In genomic region chr2:150485871-150486538, GRCh38 we compare ENCODE assay signal across 1 cellular context.
TF ChIP-seq lines count a peak whose summit lies in the region.

No MANE protein-coding gene starts in this region.

TF ChIP-seq in WTC11, 78 proteins besides CTCF, POLR2A, EP300 and RAD21 (continued from another document and continues in another):
- TF ChIP-seq AR (CRISPR knock-in tag; IDR thresholded peaks at IDR 0.05) = no peak
- no peak for TF ChIP-seq FOXJ3 (CRISPR knock-in tag; IDR thresholded peaks at IDR 0.05; ENCODE audit: borderline replicate concordance)
- TF ChIP-seq TEAD1 (CRISPR knock-in tag; IDR thresholded peaks at IDR 0.05) = peak; percentile 47; the same call in 1 of the 2 replicates
- no peak for TF ChIP-seq JUN (CRISPR knock-in tag; IDR thresholded peaks at IDR 0.05)
- peak; percentile 9; the same call in 1 of the 2 replicates for TF ChIP-seq TCF7 (CRISPR knock-in tag; IDR thresholded peaks at IDR 0.05; ENCODE audit: low read depth)
- TF ChIP-seq EMX1 (CRISPR knock-in tag; IDR thresholded peaks at IDR 0.05) = no peak
- TF ChIP-seq MAX (CRISPR knock-in tag; IDR thresholded peaks at IDR 0.05) = no peak
- TF ChIP-seq IRF2 (CRISPR knock-in tag; IDR thresholded peaks at IDR 0.05; ENCODE audit: borderline replicate concordance, low read depth) = no peak
- no peak for TF ChIP-seq ZNF232 (CRISPR knock-in tag; IDR thresholded peaks at IDR 0.05)
- TF ChIP-seq, protein P1, sequence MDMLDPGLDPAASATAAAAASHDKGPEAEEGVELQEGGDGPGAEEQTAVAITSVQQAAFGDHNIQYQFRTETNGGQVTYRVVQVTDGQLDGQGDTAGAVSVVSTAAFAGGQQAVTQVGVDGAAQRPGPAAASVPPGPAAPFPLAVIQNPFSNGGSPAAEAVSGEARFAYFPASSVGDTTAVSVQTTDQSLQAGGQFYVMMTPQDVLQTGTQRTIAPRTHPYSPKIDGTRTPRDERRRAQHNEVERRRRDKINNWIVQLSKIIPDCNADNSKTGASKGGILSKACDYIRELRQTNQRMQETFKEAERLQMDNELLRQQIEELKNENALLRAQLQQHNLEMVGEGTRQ (CRISPR knock-in tag; IDR thresholded peaks at IDR 0.05) = no peak
- 0 out of 2 replicates have a peak, but pooled peaks have one; percentile 38 for TF ChIP-seq ZNF263 (CRISPR knock-in tag; IDR thresholded peaks at IDR 0.05; ENCODE audit: low read depth)
- no peak for TF ChIP-seq ATF1 (CRISPR knock-in tag; IDR thresholded peaks at IDR 0.05)
- no peak for TF ChIP-seq NFYB (CRISPR knock-in tag; conservative IDR thresholded peaks at IDR 0.05; ENCODE audit: low read depth)
- TF ChIP-seq, protein P2, sequence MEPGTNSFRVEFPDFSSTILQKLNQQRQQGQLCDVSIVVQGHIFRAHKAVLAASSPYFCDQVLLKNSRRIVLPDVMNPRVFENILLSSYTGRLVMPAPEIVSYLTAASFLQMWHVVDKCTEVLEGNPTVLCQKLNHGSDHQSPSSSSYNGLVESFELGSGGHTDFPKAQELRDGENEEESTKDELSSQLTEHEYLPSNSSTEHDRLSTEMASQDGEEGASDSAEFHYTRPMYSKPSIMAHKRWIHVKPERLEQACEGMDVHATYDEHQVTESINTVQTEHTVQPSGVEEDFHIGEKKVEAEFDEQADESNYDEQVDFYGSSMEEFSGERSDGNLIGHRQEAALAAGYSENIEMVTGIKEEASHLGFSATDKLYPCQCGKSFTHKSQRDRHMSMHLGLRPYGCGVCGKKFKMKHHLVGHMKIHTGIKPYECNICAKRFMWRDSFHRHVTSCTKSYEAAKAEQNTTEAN (CRISPR knock-in tag; IDR thresholded peaks at IDR 0.05) = no peak
- TF ChIP-seq, protein P3, sequence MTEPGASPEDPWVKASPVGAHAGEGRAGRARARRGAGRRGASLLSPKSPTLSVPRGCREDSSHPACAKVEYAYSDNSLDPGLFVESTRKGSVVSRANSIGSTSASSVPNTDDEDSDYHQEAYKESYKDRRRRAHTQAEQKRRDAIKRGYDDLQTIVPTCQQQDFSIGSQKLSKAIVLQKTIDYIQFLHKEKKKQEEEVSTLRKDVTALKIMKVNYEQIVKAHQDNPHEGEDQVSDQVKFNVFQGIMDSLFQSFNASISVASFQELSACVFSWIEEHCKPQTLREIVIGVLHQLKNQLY (CRISPR knock-in tag; IDR thresholded peaks at IDR 0.05) = no peak
- TF ChIP-seq TEAD4 (CRISPR knock-in tag; IDR thresholded peaks at IDR 0.05) = no peak
- TF ChIP-seq ZNF396 (CRISPR knock-in tag; IDR thresholded peaks at IDR 0.05; ENCODE audit: borderline replicate concordance) = no peak
- TF ChIP-seq NFE2L1 (CRISPR knock-in tag; IDR thresholded peaks at IDR 0.05) = no peak
- TF ChIP-seq, protein P4, sequence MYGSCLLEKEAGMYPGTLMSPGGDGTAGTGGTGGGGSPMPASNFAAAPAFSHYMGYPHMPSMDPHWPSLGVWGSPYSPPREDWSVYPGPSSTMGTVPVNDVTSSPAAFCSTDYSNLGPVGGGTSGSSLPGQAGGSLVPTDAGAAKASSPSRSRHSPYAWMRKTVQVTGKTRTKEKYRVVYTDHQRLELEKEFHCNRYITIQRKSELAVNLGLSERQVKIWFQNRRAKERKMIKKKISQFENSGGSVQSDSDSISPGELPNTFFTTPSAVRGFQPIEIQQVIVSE (CRISPR knock-in tag; IDR thresholded peaks at IDR 0.05; ENCODE audit: borderline replicate concordance) = no peak
- TF ChIP-seq, protein P5, sequence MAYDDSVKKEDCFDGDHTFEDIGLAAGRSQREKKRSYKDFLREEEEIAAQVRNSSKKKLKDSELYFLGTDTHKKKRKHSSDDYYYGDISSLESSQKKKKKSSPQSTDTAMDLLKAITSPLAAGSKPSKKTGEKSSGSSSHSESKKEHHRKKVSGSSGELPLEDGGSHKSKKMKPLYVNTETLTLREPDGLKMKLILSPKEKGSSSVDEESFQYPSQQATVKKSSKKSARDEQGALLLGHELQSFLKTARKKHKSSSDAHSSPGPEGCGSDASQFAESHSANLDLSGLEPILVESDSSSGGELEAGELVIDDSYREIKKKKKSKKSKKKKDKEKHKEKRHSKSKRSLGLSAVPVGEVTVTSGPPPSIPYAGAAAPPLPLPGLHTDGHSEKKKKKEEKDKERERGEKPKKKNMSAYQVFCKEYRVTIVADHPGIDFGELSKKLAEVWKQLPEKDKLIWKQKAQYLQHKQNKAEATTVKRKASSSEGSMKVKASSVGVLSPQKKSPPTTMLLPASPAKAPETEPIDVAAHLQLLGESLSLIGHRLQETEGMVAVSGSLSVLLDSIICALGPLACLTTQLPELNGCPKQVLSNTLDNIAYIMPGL (CRISPR knock-in tag; IDR thresholded peaks at IDR 0.05) = 0 out of 2 replicates have a peak, but pooled peaks have one; percentile 40
- no peak for TF ChIP-seq ELF4 (CRISPR knock-in tag; IDR thresholded peaks at IDR 0.05; ENCODE audit: low read depth)
- TF ChIP-seq NFATC4 (CRISPR knock-in tag; IDR thresholded peaks at IDR 0.05) = no peak
- 0 out of 2 replicates have a peak, but pooled peaks have one; percentile 20 for TF ChIP-seq SMAD3 (CRISPR knock-in tag; IDR thresholded peaks at IDR 0.05; ENCODE audit: borderline replicate concordance)
- TF ChIP-seq, protein P6, sequence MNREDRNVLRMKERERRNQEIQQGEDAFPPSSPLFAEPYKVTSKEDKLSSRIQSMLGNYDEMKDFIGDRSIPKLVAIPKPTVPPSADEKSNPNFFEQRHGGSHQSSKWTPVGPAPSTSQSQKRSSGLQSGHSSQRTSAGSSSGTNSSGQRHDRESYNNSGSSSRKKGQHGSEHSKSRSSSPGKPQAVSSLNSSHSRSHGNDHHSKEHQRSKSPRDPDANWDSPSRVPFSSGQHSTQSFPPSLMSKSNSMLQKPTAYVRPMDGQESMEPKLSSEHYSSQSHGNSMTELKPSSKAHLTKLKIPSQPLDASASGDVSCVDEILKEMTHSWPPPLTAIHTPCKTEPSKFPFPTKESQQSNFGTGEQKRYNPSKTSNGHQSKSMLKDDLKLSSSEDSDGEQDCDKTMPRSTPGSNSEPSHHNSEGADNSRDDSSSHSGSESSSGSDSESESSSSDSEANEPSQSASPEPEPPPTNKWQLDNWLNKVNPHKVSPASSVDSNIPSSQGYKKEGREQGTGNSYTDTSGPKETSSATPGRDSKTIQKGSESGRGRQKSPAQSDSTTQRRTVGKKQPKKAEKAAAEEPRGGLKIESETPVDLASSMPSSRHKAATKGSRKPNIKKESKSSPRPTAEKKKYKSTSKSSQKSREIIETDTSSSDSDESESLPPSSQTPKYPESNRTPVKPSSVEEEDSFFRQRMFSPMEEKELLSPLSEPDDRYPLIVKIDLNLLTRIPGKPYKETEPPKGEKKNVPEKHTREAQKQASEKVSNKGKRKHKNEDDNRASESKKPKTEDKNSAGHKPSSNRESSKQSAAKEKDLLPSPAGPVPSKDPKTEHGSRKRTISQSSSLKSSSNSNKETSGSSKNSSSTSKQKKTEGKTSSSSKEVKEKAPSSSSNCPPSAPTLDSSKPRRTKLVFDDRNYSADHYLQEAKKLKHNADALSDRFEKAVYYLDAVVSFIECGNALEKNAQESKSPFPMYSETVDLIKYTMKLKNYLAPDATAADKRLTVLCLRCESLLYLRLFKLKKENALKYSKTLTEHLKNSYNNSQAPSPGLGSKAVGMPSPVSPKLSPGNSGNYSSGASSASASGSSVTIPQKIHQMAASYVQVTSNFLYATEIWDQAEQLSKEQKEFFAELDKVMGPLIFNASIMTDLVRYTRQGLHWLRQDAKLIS (CRISPR knock-in tag; IDR thresholded peaks at IDR 0.05; ENCODE audit: borderline replicate concordance) = no peak
- no peak for TF ChIP-seq ZNF219 (CRISPR knock-in tag; IDR thresholded peaks at IDR 0.05; ENCODE audit: borderline replicate concordance)
- 0 out of 2 replicates have a peak, but pooled peaks have one; percentile 31 for TF ChIP-seq ZNF317 (CRISPR knock-in tag; IDR thresholded peaks at IDR 0.05; ENCODE audit: borderline replicate concordance, low read depth)
- no peak for TF ChIP-seq RELA (CRISPR knock-in tag; IDR thresholded peaks at IDR 0.05; ENCODE audit: borderline replicate concordance)
- 0 out of 2 replicates have a peak, but pooled peaks have one; percentile 6 for TF ChIP-seq FOXP1 (CRISPR knock-in tag; IDR thresholded peaks at IDR 0.05; ENCODE audit: borderline replicate concordance)
- no peak for TF ChIP-seq FOXK1 (CRISPR knock-in tag; IDR thresholded peaks at IDR 0.05)
- peak; percentile 92; the same call in 1 of the 2 replicates for TF ChIP-seq KAT7 (CRISPR knock-in tag; IDR thresholded peaks at IDR 0.05; ENCODE audit: borderline replicate concordance)
- no peak for TF ChIP-seq ESRRA (CRISPR knock-in tag; IDR thresholded peaks at IDR 0.05; ENCODE audit: borderline replicate concordance)
- TF ChIP-seq, protein P7, sequence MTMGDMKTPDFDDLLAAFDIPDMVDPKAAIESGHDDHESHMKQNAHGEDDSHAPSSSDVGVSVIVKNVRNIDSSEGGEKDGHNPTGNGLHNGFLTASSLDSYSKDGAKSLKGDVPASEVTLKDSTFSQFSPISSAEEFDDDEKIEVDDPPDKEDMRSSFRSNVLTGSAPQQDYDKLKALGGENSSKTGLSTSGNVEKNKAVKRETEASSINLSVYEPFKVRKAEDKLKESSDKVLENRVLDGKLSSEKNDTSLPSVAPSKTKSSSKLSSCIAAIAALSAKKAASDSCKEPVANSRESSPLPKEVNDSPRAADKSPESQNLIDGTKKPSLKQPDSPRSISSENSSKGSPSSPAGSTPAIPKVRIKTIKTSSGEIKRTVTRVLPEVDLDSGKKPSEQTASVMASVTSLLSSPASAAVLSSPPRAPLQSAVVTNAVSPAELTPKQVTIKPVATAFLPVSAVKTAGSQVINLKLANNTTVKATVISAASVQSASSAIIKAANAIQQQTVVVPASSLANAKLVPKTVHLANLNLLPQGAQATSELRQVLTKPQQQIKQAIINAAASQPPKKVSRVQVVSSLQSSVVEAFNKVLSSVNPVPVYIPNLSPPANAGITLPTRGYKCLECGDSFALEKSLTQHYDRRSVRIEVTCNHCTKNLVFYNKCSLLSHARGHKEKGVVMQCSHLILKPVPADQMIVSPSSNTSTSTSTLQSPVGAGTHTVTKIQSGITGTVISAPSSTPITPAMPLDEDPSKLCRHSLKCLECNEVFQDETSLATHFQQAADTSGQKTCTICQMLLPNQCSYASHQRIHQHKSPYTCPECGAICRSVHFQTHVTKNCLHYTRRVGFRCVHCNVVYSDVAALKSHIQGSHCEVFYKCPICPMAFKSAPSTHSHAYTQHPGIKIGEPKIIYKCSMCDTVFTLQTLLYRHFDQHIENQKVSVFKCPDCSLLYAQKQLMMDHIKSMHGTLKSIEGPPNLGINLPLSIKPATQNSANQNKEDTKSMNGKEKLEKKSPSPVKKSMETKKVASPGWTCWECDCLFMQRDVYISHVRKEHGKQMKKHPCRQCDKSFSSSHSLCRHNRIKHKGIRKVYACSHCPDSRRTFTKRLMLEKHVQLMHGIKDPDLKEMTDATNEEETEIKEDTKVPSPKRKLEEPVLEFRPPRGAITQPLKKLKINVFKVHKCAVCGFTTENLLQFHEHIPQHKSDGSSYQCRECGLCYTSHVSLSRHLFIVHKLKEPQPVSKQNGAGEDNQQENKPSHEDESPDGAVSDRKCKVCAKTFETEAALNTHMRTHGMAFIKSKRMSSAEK (CRISPR knock-in tag; IDR thresholded peaks at IDR 0.05; ENCODE audit: borderline replicate concordance) = no peak
- TF ChIP-seq, protein P8, sequence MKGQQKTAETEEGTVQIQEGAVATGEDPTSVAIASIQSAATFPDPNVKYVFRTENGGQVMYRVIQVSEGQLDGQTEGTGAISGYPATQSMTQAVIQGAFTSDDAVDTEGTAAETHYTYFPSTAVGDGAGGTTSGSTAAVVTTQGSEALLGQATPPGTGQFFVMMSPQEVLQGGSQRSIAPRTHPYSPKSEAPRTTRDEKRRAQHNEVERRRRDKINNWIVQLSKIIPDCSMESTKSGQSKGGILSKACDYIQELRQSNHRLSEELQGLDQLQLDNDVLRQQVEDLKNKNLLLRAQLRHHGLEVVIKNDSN (CRISPR knock-in tag; IDR thresholded peaks at IDR 0.05) = no peak; the same call in 1 of the 2 replicates
- no peak for TF ChIP-seq ZNF138 (CRISPR knock-in tag; conservative IDR thresholded peaks at IDR 0.05)
- TF ChIP-seq, protein P9, sequence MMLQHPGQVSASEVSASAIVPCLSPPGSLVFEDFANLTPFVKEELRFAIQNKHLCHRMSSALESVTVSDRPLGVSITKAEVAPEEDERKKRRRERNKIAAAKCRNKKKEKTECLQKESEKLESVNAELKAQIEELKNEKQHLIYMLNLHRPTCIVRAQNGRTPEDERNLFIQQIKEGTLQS (CRISPR knock-in tag; conservative IDR thresholded peaks at IDR 0.05) = no peak
- no peak for TF ChIP-seq ZMAT4 (CRISPR knock-in tag; IDR thresholded peaks at IDR 0.05)
- no peak for TF ChIP-seq ZNF671 (CRISPR knock-in tag; IDR thresholded peaks at IDR 0.05)
